Comparison of ENCODE assay signal across 9 cellular contexts in the genomic region with DNA sequence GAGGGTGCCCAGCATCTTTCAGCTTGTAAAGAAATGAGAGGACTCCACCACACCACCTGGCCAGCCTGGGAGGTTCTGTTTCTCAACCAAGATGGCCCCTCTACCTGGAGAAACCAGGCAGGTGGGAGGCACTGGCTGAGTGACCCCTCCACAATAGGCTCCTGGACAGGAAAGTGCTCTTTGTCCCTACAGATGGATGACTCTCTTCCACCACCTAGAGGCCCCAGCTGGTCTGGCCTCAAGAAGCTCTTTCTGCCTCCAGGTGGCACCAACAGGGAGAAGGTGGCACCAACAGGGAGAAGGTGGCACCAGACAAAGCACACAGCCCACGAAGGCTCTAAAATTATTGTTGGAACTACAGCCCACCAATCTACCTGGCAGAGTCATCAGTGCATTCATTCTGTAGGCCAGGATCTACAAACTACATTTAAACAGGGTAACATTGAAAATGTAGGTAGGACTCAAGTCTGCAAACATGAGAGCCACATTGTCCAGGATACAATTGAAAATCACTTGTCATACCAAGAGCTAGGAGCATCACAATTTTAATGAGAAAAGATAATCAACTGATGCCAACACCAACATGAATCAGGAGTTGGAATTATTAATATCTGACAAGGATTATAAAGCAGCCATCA. TPM values are rescaled to one million over a fixed set of nuclear protein-coding genes. Genes with fewer than 3 reads are reported as not detected.
A peak's percentile ranks its signal among the peaks of the same experiment; 100 is the strongest.
DNase-seq lines count a peak whose midpoint lies in the region; ATAC-seq, FAIRE-seq and TF ChIP-seq lines count a peak whose summit lies in the region.
"Had no signal": no experiment of that assay in that cellular context is flagged by ENCODE, and none has a peak within 500 bp of the region (broad histone marks: within the 10 kb centered on the region; RNA-seq: fewer than 3 reads in every experiment).

No MANE protein-coding gene starts in this region.

- TF ChIP-seq CTCF in A549 (IDR thresholded peaks at IDR 0.05) (peak; percentile 59), GM06990 (IDR thresholded peaks at IDR 0.05; ENCODE audit: insufficient read depth, low read length, poor library complexity, severe bottlenecking) (peak; percentile 77)

- WGBS in A549 (ENCODE audit: missing lambda C conversion rate), result 0% methylated on average over 1 of the region's 1 CpG

- FAIRE-seq in A549 (lab: Jason Lieb, UNC), result no peak

- no peaks in the 10 kb centered on the region for H3K36me3 ChIP-seq in GM06990 (ENCODE audit: control insufficient read depth, insufficient read depth, low read length)

- intact Hi-C loops in activated T-helper 1 cell treated with anti-CD3 and anti-CD28 coated beads, Interleukin-12 subunit alpha, Interleukin-12 subunit beta, Interleukin-2, Interleukin-4 antibody, amounts not matched to agents 30 ng/mL and 10 ng/mL and 1 ng/mL, durations not matched to agents 14 hours and 24 hours and 36 hours (cut with micrococcal nuclease), result no loop called here

- peaks cover 9% of the 10 kb centered on the region; the same call in 2 of the 3 replicates for H3K9me3 ChIP-seq in A549

- peak; percentile 26 to 61 for DNase-seq in A549 (ENCODE audit: low read depth in 1 of 2, low spot score in 1 of 2)
- DNase-seq in GM06990 (ENCODE audit: extremely low read depth, insufficient read length), result no peak
- peak; percentile 36 for DNase-seq in NCI-H345 treated with DMSO at 0.1 percent for 48 hours (lab: John Stamatoyannopoulos, UW; ENCODE audit: unreplicated experiment)
- DNase-seq in activated T-helper 1 cell treated with anti-CD3 and anti-CD28 coated beads, Interleukin-12 subunit alpha, Interleukin-12 subunit beta, Interleukin-2, Interleukin-4 antibody, amounts not matched to agents 30 ng/mL and 10 ng/mL and 1 ng/mL, durations not matched to agents 14 hours and 24 hours and 36 hours (ENCODE audit: low spot score), result no peak
- DNase-seq in iPS-NIHi7 (ENCODE audit: extremely low spot score), result peak; percentile 79
- DNase-seq in effector CD8-positive, alpha-beta T cell (lab: John Stamatoyannopoulos, UW), result no peak

- H3K27ac ChIP-seq in A549, result no peak overlapping the region

- H3K27ac Mint-ChIP-seq in activated T-helper 1 cell treated with anti-CD3 and anti-CD28 coated beads, Interleukin-12 subunit alpha, Interleukin-12 subunit beta, Interleukin-2, Interleukin-4 antibody, amounts not matched to agents 30 ng/mL and 10 ng/mL and 1 ng/mL, durations not matched to agents 14 hours and 24 hours and 36 hours, result peak overlapping the region; percentile 23
- H3K27ac Mint-ChIP-seq: dendritic cell treated with granulocyte-macrophage colony-stimulating factor and Interleukin-4, amounts not matched to agents 40 ng/mL and 50 ng/mL, for 4 days had no signal

- H3K36me3 Mint-ChIP-seq in activated T-helper 1 cell treated with anti-CD3 and anti-CD28 coated beads, Interleukin-12 subunit alpha, Interleukin-12 subunit beta, Interleukin-2, Interleukin-4 antibody, amounts not matched to agents 30 ng/mL and 10 ng/mL and 1 ng/mL, durations not matched to agents 14 hours and 24 hours and 36 hours (ENCODE audit: low read depth), result peaks cover 32% of the 10 kb centered on the region

- H3K27me3 Mint-ChIP-seq in activated T-helper 1 cell treated with anti-CD3 and anti-CD28 coated beads, Interleukin-12 subunit alpha, Interleukin-12 subunit beta, Interleukin-2, Interleukin-4 antibody, amounts not matched to agents 30 ng/mL and 10 ng/mL and 1 ng/mL, durations not matched to agents 14 hours and 24 hours and 36 hours (ENCODE audit: insufficient read depth), result no peaks in the 10 kb centered on the region

- H3K27me3 ChIP-seq in GM06990 (replicated peaks; ENCODE audit: control insufficient read depth, insufficient read depth, low read length), result no peaks in the 10 kb centered on the region

- H3K4me3 ChIP-seq in A549, result no peak overlapping the region
- H3K4me3 ChIP-seq in GM06990 (replicated peaks; ENCODE audit: low read depth, low read length), result no peak overlapping the region

- peaks cover 13% of the 10 kb centered on the region for H3K4me1 Mint-ChIP-seq in activated T-helper 1 cell treated with anti-CD3 and anti-CD28 coated beads, Interleukin-12 subunit alpha, Interleukin-12 subunit beta, Interleukin-2, Interleukin-4 antibody, amounts not matched to agents 30 ng/mL and 10 ng/mL and 1 ng/mL, durations not matched to agents 14 hours and 24 hours and 36 hours (ENCODE audit: low read depth)

- ATAC-seq in A549 (peak; percentile 77 to 89), GM21423 (IDR thresholded peaks at IDR 0.05; ENCODE audit: unreplicated experiment) (no peak), HG03097 (IDR thresholded peaks at IDR 0.05; ENCODE audit: low FRiP score, unreplicated experiment) (no peak)

- TF ChIP-seq RAD21 in A549 (conservative IDR thresholded peaks at IDR 0.05 in 1 of 2, IDR thresholded peaks at IDR 0.05 in 1 of 2), result peak; percentile 68 to 77

- H3K9me3 Mint-ChIP-seq in activated T-helper 1 cell treated with anti-CD3 and anti-CD28 coated beads, Interleukin-12 subunit alpha, Interleukin-12 subunit beta, Interleukin-2, Interleukin-4 antibody, amounts not matched to agents 30 ng/mL and 10 ng/mL and 1 ng/mL, durations not matched to agents 14 hours and 24 hours and 36 hours, result peaks cover 15% of the 10 kb centered on the region

- CTCF ChIA-PET in A549 (lab: Yijun Ruan, JAX), result interaction anchor here (0.8 to 3.0 kb wide), 20 partner anchors 11 to 236 kb away, joined by 3 to 14 read pairs (median 4); a partner anchor contains a TSS

- no peak for TF ChIP-seq POLR2A in A549 (IDR thresholded peaks at IDR 0.05; ENCODE audit: low read length)

- H3K4me2 ChIP-seq in A549, result no peak overlapping the region

- no peak for TF ChIP-seq EP300 in A549 (IDR thresholded peaks at IDR 0.05)

- no peak overlapping the region for H3K4me3 Mint-ChIP-seq in activated T-helper 1 cell treated with anti-CD3 and anti-CD28 coated beads, Interleukin-12 subunit alpha, Interleukin-12 subunit beta, Interleukin-2, Interleukin-4 antibody, amounts not matched to agents 30 ng/mL and 10 ng/mL and 1 ng/mL, durations not matched to agents 14 hours and 24 hours and 36 hours
- H3K4me3 Mint-ChIP-seq: dendritic cell treated with granulocyte-macrophage colony-stimulating factor and Interleukin-4, amounts not matched to agents 40 ng/mL and 50 ng/mL, for 4 days had no signal

- POLR2A ChIA-PET in A549 (lab: Yijun Ruan, JAX), result no interaction called here

- H3K4me1 ChIP-seq in A549, result no peaks in the 10 kb centered on the region; the same call in 2 of the 3 replicates

TF ChIP-seq in A549, 52 proteins besides CTCF, POLR2A, EP300 and RAD21:
- TF ChIP-seq SMC3 (IDR thresholded peaks at IDR 0.05), result peak; percentile 67
- TF ChIP-seq HDAC2 (IDR thresholded peaks at IDR 0.05), result no peak

RNA-seq across cellular contexts. Expression of a gene that starts 14.4 kb away (rescaled TPM):
- polyA plus RNA-seq in A549 (2011; rRNA removed) (0.12 and 0.21 TPM in 2 replicates), A549 (2017; fragmentation: RNase III; extraction: RNeasy Plus Mini Kit Qiagen cat#74134 plus additional on column Dnase treatment) (0.10 to 0.17 TPM in 2 of 3 replicates, not detected in the other)
- polyA plus RNA-seq in A549 (2012; cell fraction: cytosol; rRNA removed), result 0.01 and 0.06 TPM in 2 replicates
- 0.06 and 0.07 TPM in 2 replicates for polyA plus RNA-seq in A549 (2012; cell fraction: nucleus; rRNA removed)
- 0.10 and 0.41 TPM in 2 replicates for polyA minus RNA-seq in A549 (2011; rRNA and poly(A)+ RNA removed)
- 33.7 and 41.3 TPM in 2 replicates for total RNA-seq in activated T-helper 1 cell treated with anti-CD3 and anti-CD28 coated beads, Interleukin-12 subunit alpha, Interleukin-12 subunit beta, Interleukin-2, Interleukin-4 antibody, amounts not matched to agents 30 ng/mL and 10 ng/mL and 1 ng/mL, durations not matched to agents 14 hours and 24 hours and 36 hours

RNA-seq across cellular contexts. Expression of a gene that starts 15.1 kb away (rescaled TPM):
- polyA plus RNA-seq in A549 (2011; rRNA removed) (5.8 and 12.8 TPM in 2 replicates), A549 (2017; fragmentation: RNase III; extraction: RNeasy Plus Mini Kit Qiagen cat#74134 plus additional on column Dnase treatment) (0.64 to 1.4 TPM (median 1.0 TPM) in 3 replicates)
- 12.0 and 12.3 TPM in 2 replicates for polyA plus RNA-seq in A549 (2012; cell fraction: cytosol; rRNA removed)
- polyA plus RNA-seq in A549 (2012; cell fraction: nucleus; rRNA removed), result 8.1 and 10.9 TPM in 2 replicates
- 2.5 and 8.2 TPM in 2 replicates for polyA minus RNA-seq in A549 (2011; rRNA and poly(A)+ RNA removed)
- total RNA-seq in activated T-helper 1 cell treated with anti-CD3 and anti-CD28 coated beads, Interleukin-12 subunit alpha, Interleukin-12 subunit beta, Interleukin-2, Interleukin-4 antibody, amounts not matched to agents 30 ng/mL and 10 ng/mL and 1 ng/mL, durations not matched to agents 14 hours and 24 hours and 36 hours, result not detected in 2 replicates

RNA-seq across cellular contexts. Expression of a gene that starts 22.2 kb away (rescaled TPM):
- not detected in 2 replicates for polyA plus RNA-seq in A549 (2011; rRNA removed)
- polyA plus RNA-seq in A549 (2012; cell fraction: cytosol; rRNA removed), result not detected in 2 replicates
- polyA plus RNA-seq in A549 (2012; cell fraction: nucleus; rRNA removed), result 0.04 TPM in 1 of 2 replicates, not detected in the other
- polyA plus RNA-seq in A549 (2017; fragmentation: RNase III; extraction: RNeasy Plus Mini Kit Qiagen cat#74134 plus additional on column Dnase treatment), result not detected in 3 replicates
- polyA minus RNA-seq in A549 (2011; rRNA and poly(A)+ RNA removed), result not detected in 2 replicates
- 69.1 and 70.8 TPM in 2 replicates for total RNA-seq in activated T-helper 1 cell treated with anti-CD3 and anti-CD28 coated beads, Interleukin-12 subunit alpha, Interleukin-12 subunit beta, Interleukin-2, Interleukin-4 antibody, amounts not matched to agents 30 ng/mL and 10 ng/mL and 1 ng/mL, durations not matched to agents 14 hours and 24 hours and 36 hours

RNA-seq across cellular contexts. Expression of a gene that starts 30.7 kb away (rescaled TPM):
- polyA plus RNA-seq in A549 (2011; rRNA removed) (not detected in 2 replicates), A549 (2017; fragmentation: RNase III; extraction: RNeasy Plus Mini Kit Qiagen cat#74134 plus additional on column Dnase treatment) (not detected in 3 replicates)
- not detected in 2 replicates for polyA plus RNA-seq in A549 (2012; cell fraction: cytosol; rRNA removed)
- polyA plus RNA-seq in A549 (2012; cell fraction: nucleus; rRNA removed), result not detected in 2 replicates
- polyA minus RNA-seq in A549 (2011; rRNA and poly(A)+ RNA removed), result not detected in 2 replicates
- total RNA-seq in activated T-helper 1 cell treated with anti-CD3 and anti-CD28 coated beads, Interleukin-12 subunit alpha, Interleukin-12 subunit beta, Interleukin-2, Interleukin-4 antibody, amounts not matched to agents 30 ng/mL and 10 ng/mL and 1 ng/mL, durations not matched to agents 14 hours and 24 hours and 36 hours, result not detected in 2 replicates

Comparison
In these comparisons a context has a peak if more than half of its experiments do, and no peak if none do; other contexts are left out.
1. ATAC-seq: peak in A549 (2 of 2); none in GM21423 (single experiment) and HG03097 (single experiment).
2. DNase-seq: peak in A549 (2 of 2), NCI-H345 treated with DMSO at 0.1 percent for 48 hours (single experiment) and iPS-NIHi7 (single experiment); none in GM06990 (single experiment), activated T-helper 1 cell treated with anti-CD3 and anti-CD28 coated beads, Interleukin-12 subunit alpha, Interleukin-12 subunit beta, Interleukin-2, Interleukin-4 antibody, amounts not matched to agents 30 ng/mL and 10 ng/mL and 1 ng/mL, durations not matched to agents 14 hours and 24 hours and 36 hours (single experiment) and effector CD8-positive, alpha-beta T cell (single experiment).